In genomic region chr4:49287893-49288292, GRCh38 we compare ENCODE assay signal across 7 cellular contexts.
DNase-seq lines count a peak whose midpoint lies in the region; ATAC-seq, FAIRE-seq and TF ChIP-seq lines count a peak whose summit lies in the region.
"Not testable (repeated sequence)": the region's sequence is repeated elsewhere in the genome, so short reads cannot be mapped to it uniquely, and the experiment has no call there.

No MANE protein-coding gene starts in this region.

- FAIRE-seq in H54 (lab: Jason Lieb, UNC); K562 (lab: Jason Lieb, UNC); pancreas (lab: Jason Lieb, UNC): not testable (repeated sequence)

- ATAC-seq in K562, right lobe of liver, pancreas: not testable (repeated sequence)

- H4K20me1 ChIP-seq in K562 (replicated peaks; ENCODE audit: control insufficient read depth, insufficient read depth, low read length) = not testable (repeated sequence)

- H3K27ac ChIP-seq in RWPE1; K562 (ENCODE audit: extremely low read depth, low read depth, low read length); right lobe of liver; pancreas: not testable (repeated sequence)

- not testable (repeated sequence) for TF ChIP-seq EP300 in K562 (IDR thresholded peaks at IDR 0.05; ENCODE audit: low read length)

- H3K4me1 ChIP-seq in K562 (replicated peaks in 1 of 2; ENCODE audit: control insufficient read depth in 2 of 2, insufficient read depth in 2 of 2, low read length in 2 of 2) = peaks cover 4 to 15% of the 10 kb centered on the region in 2 experiments; a peak in 4 of 5 replicates
- H3K4me1 ChIP-seq in right lobe of liver, pancreas: not testable (repeated sequence)

- not testable (repeated sequence) for TF ChIP-seq POLR2A in H54 (IDR thresholded peaks at IDR 0.05; ENCODE audit: low read depth, low read length); K562 (conservative IDR thresholded peaks at IDR 0.05); right lobe of liver (IDR thresholded peaks at IDR 0.05)

- not testable (repeated sequence) for H3K27me3 ChIP-seq in K562 (ENCODE audit: control insufficient read depth in 2 of 2, insufficient read depth in 2 of 2, low read length in 2 of 2); right lobe of liver; pancreas

- not testable (repeated sequence) for H2AFZ ChIP-seq in K562 (ENCODE audit: low read depth, low read length)

- not testable (repeated sequence) for H3K79me2 ChIP-seq in K562 (ENCODE audit: control insufficient read depth, insufficient read depth, low read length)

- not testable (repeated sequence) for TF ChIP-seq CTCF in RWPE1 (conservative IDR thresholded peaks at IDR 0.05; ENCODE audit: low read depth); fibroblast of villous mesenchyme (IDR thresholded peaks at IDR 0.05; ENCODE audit: insufficient read depth, low read depth, low read length); right lobe of liver (IDR thresholded peaks at IDR 0.05); pancreas (IDR thresholded peaks at IDR 0.05)
- peak in 2 of 3 experiments; percentile 17 to 28; a peak in 1 of 6 replicates for TF ChIP-seq CTCF in K562 (IDR thresholded peaks at IDR 0.05 in 2 of 3, conservative IDR thresholded peaks at IDR 0.05 in 1 of 3; ENCODE audit: insufficient read depth in 2 of 3, low read depth in 1 of 3, low read length in 3 of 3)

- not testable (repeated sequence) for H3K36me3 ChIP-seq in K562 (ENCODE audit: control insufficient read depth, insufficient read depth, low read length); right lobe of liver; pancreas

- POLR2A ChIA-PET in RWPE1 (lab: Yijun Ruan, JAX; ENCODE audit: low non-redundant PET); K562 (lab: Yijun Ruan, JAX): not testable (repeated sequence)

- H3K9ac ChIP-seq in K562 (ENCODE audit: insufficient read depth in 1 of 2, low read depth in 2 of 2, low read length in 2 of 2) = not testable (repeated sequence)

- intact Hi-C loops in K562 (cut with micrococcal nuclease); right lobe of liver (cut with DNase I); pancreas (cut with DNase I): not testable (repeated sequence)

- H3K4me3 ChIP-seq in K562; fibroblast of villous mesenchyme (ENCODE audit: low read depth, low read length); right lobe of liver; pancreas: not testable (repeated sequence)

- in situ Hi-C loops in K562 (cut with MboI) = loop anchor here (5.0 kb wide), 1 partner anchor 34 kb away; no protein-coding TSS in a partner anchor

- WGBS in K562 (ENCODE audit: insufficient coverage, low coverage, missing lambda C conversion rate) = 75% methylated on average over 17 of the region's 17 CpGs
- 58% methylated on average over 6 of the region's 17 CpGs for whole genome bisulfite sequencing in right lobe of liver (ENCODE audit: insufficient coverage, low coverage, low lambda C conversion rate, missing lambda C conversion rate)
- 72 to 74% methylated on average over 17 of the region's 17 CpGs for WGBS in pancreas, 2 donors

- H3K9me1 ChIP-seq in K562 (ENCODE audit: control insufficient read depth, insufficient read depth, low read length) = not testable (repeated sequence)

- TF ChIP-seq RAD21 in K562 (CRISPR knock-in tag; conservative IDR thresholded peaks at IDR 0.05 in 1 of 2, IDR thresholded peaks at IDR 0.05 in 1 of 2) = peak; percentile 13 to 61; a peak in 2 of 4 replicates

- H3K9me3 ChIP-seq in K562 (replicated peaks; ENCODE audit: control insufficient read depth, insufficient read depth, low read depth, low read length); right lobe of liver; pancreas: not testable (repeated sequence)

- CTCF ChIA-PET in RWPE1 (lab: Yijun Ruan, JAX); K562 (lab: Yijun Ruan, JAX; ENCODE audit: low intra/inter-chr PET ratio): not testable (repeated sequence)

- BruUV-seq in K562 (replicated peaks; lab: Mats Ljungman, UMichigan) = not testable (repeated sequence)

- DNase-seq in Daoy (ENCODE audit: low read depth) = peak; percentile 28
- peak; percentile 67 for DNase-seq in H54 (ENCODE audit: insufficient read length, low spot score)
- peak; percentile 20 for DNase-seq in RWPE1 (ENCODE audit: low spot score)
- peak; percentile 44 to 60 (median 55) for DNase-seq in K562 (ENCODE audit: extremely low read depth in 1 of 4, low spot score in 3 of 4)
- peak; percentile 2 for DNase-seq in fibroblast of villous mesenchyme (ENCODE audit: low read depth)
- peak in 2 of 3 donors; percentile 30 to 83 for DNase-seq in right lobe of liver
- DNase-seq in pancreas = peak in 4 of 6 donors; percentile 36 to 89 (median 61)

- not testable (repeated sequence) for H3K4me2 ChIP-seq in K562 (ENCODE audit: insufficient read depth, low read length)

TF ChIP-seq in K562, 482 proteins besides CTCF, POLR2A, EP300 and RAD21 (continues in another document):
- TF ChIP-seq RBFOX2 (IDR thresholded peaks at IDR 0.05; ENCODE audit: low read depth, low read length) (peak; percentile 44), GATAD2A (IDR thresholded peaks at IDR 0.05) (peak; percentile 60; the same call in 1 of the 2 replicates), ETS2 (tag; IDR thresholded peaks at IDR 0.05; ENCODE audit: borderline replicate concordance, poor library complexity, severe bottlenecking) (peak; percentile 25), JUNB (CRISPR knock-in tag; conservative IDR thresholded peaks at IDR 0.05) (0 out of 2 replicates have a peak, but pooled peaks have one; percentile 6), MTA3 (IDR thresholded peaks at IDR 0.05; ENCODE audit: borderline replicate concordance) (0 out of 2 replicates have a peak, but pooled peaks have one; percentile 28), PKNOX1 (IDR thresholded peaks at IDR 0.05) (peak; percentile 56), TAF7 (tag; IDR thresholded peaks at IDR 0.05) (peak; percentile 20; the same call in 1 of the 2 replicates), CXXC5 (CRISPR knock-in tag; IDR thresholded peaks at IDR 0.05) (peak; percentile 18; the same call in 1 of the 2 replicates), MTF1 (CRISPR knock-in tag; IDR thresholded peaks at IDR 0.05; ENCODE audit: borderline replicate concordance) (0 out of 2 replicates have a peak, but pooled peaks have one; percentile 22), THAP12 (CRISPR knock-in tag; IDR thresholded peaks at IDR 0.05) (peak; percentile 45; the same call in 1 of the 2 replicates), ZBTB33 (CRISPR knock-in tag; IDR thresholded peaks at IDR 0.05) (peak; percentile 95), POLR2G (IDR thresholded peaks at IDR 0.05; ENCODE audit: low read depth, low read length) (peak; percentile 55; the same call in 1 of the 2 replicates), LCOR (CRISPR knock-in tag; IDR thresholded peaks at IDR 0.05) (0 out of 2 replicates have a peak, but pooled peaks have one; percentile 20)

Comparison
In these comparisons a context has a peak if more than half of its experiments do, and no peak if none do; other contexts are left out.
1. DNase-seq: peak in every context shown above with its lines; median percentile 67 in H54; 61 in pancreas; 56 in right lobe of liver; 55 in K562; 28 in Daoy; 20 in RWPE1; 2 in fibroblast of villous mesenchyme.